Comparison of ENCODE assay signal across 14 cellular contexts in the genomic region with DNA sequence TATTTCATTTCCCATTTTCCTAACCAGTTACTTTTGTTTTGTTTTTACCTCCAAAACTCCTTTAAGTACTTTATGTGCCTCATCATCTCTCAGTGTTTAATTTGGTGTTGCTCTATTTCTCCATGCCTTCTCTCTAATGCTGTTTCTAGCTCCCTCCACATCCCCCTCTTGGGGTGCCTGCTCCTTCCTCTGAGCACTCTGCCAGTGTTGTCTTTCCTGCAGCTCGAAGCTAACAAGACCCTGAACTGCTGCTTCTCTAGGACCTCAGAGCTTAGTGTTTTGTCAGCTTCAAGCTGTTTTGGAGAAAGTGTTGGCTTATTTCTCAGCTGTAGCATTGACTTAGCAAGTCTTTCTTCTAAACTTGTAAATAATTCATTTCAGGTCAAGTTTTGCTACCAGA.
DNase-seq lines count a peak whose midpoint lies in the region; FAIRE-seq and TF ChIP-seq lines count a peak whose summit lies in the region.
"Had no signal": no experiment of that assay in that cellular context is flagged by ENCODE, and none has a peak within 500 bp of the region (broad histone marks: within the 10 kb centered on the region; RNA-seq: fewer than 3 reads in every experiment).

No MANE protein-coding gene starts in this region.

- H3K27me3 ChIP-seq in endothelial cell of umbilical vein (ENCODE audit: control insufficient read depth in 2 of 2, insufficient read depth in 2 of 2, low read length in 2 of 2), result no peaks in the 10 kb centered on the region
- H3K27me3 ChIP-seq: Peyer's patch had no signal

- H3K9me3 ChIP-seq in endothelial cell of umbilical vein (replicated peaks; ENCODE audit: control insufficient read depth, insufficient read depth, low read length), result no peaks in the 10 kb centered on the region
- H3K9me3 ChIP-seq: Peyer's patch had no signal

- intact Hi-C loops in endothelial cell of umbilical vein (cut with micrococcal nuclease), result no loop called here

- H4K20me1 ChIP-seq in endothelial cell of umbilical vein (replicated peaks; ENCODE audit: control insufficient read depth, extremely low read depth, insufficient read depth, low read length), result no peaks in the 10 kb centered on the region

- H3K79me2 ChIP-seq in endothelial cell of umbilical vein (ENCODE audit: control insufficient read depth, insufficient read depth, low read length), result no peaks in the 10 kb centered on the region

- H3K4me3 ChIP-seq in Jurkat, Clone E6-1 (ENCODE audit: low read length), result no peak overlapping the region
- no peak overlapping the region for H3K4me3 ChIP-seq in endothelial cell of umbilical vein (replicated peaks in 1 of 3; ENCODE audit: insufficient read depth in 1 of 3, low read depth in 1 of 3, low read length in 3 of 3)
- H3K4me3 ChIP-seq: Peyer's patch had no signal

- no peak overlapping the region for H3K4me3 Mint-ChIP-seq in nephron
- H3K4me3 Mint-ChIP-seq: B cell; CD4-positive, alpha-beta T cell had no signal

- no peak for TF ChIP-seq POLR2A in endothelial cell of umbilical vein (IDR thresholded peaks at IDR 0.05; ENCODE audit: low read depth, low read length)

- CTCF ChIA-PET in endothelial cell of umbilical vein (lab: Charles Lee), result interaction anchor here (1.6 kb wide), 1 partner anchor 387 kb away, joined by 4 read pairs; no protein-coding TSS in a partner anchor

- no peaks in the 10 kb centered on the region for H3K36me3 ChIP-seq in endothelial cell of umbilical vein (ENCODE audit: control insufficient read depth in 2 of 2, extremely low read depth in 1 of 2, insufficient read depth in 2 of 2, low read length in 2 of 2)
- H3K36me3 ChIP-seq: Peyer's patch had no signal

- H3K9ac ChIP-seq in endothelial cell of umbilical vein (replicated peaks; ENCODE audit: extremely low read depth, insufficient read depth, low read length), result no peak overlapping the region

- POLR2A ChIA-PET in endothelial cell of umbilical vein (lab: Charles Lee), result no interaction called here

- dilution Hi-C loops in endothelial cell of umbilical vein (cut with MboI; ENCODE audit: extremely low pct_ligation_motif_present, low sequenced_read_pairs), result no loop called here

- H3K4me1 Mint-ChIP-seq in nephron, result peaks cover 20% of the 10 kb centered on the region
- H3K4me1 Mint-ChIP-seq: B cell had no signal

- no peak overlapping the region for H3K4me2 ChIP-seq in endothelial cell of umbilical vein (ENCODE audit: insufficient read depth, low read length)

- H3K27ac ChIP-seq in endothelial cell of umbilical vein (ENCODE audit: insufficient read depth, low read depth, low read length), result no peak overlapping the region
- H3K27ac ChIP-seq: Peyer's patch had no signal

- no peak overlapping the region for H2AFZ ChIP-seq in endothelial cell of umbilical vein (ENCODE audit: low read depth, low read length)

- peak; percentile 35 for DNase-seq in Jurkat, Clone E6-1 (ENCODE audit: low read depth, low spot score)
- DNase-seq in OCI-M1 (lab: John Stamatoyannopoulos, UW) (peak; percentile 26), endothelial cell of umbilical vein (ENCODE audit: low read depth, low spot score) (peak; percentile 13), SK-N-DZ (ENCODE audit: low spot score) (no peak), inferior parietal cortex (ENCODE audit: extremely low spot score) (no peak), NOMO-1 (lab: John Stamatoyannopoulos, UW; ENCODE audit: unreplicated experiment in 2 of 2) (no peak)
- DNase-seq in central memory CD4-positive, alpha-beta T cell, result no peak
- DNase-seq: CD4-positive, alpha-beta T cell; HCEC 1CT; NCI-H1930; Peyer's patch; Right ventricle myocardium superior had no signal

- H3K36me3 Mint-ChIP-seq in nephron (ENCODE audit: low read depth), result no peaks in the 10 kb centered on the region

- H3K9me1 ChIP-seq in endothelial cell of umbilical vein (replicated peaks; ENCODE audit: control insufficient read depth, extremely low read depth, insufficient read depth, low read length), result no peaks in the 10 kb centered on the region

- peak overlapping the region in 2 of 3 experiments; percentile 11 to 25 for H3K27ac Mint-ChIP-seq in nephron
- H3K27ac Mint-ChIP-seq: B cell; CD4-positive, alpha-beta T cell had no signal

- BruUV-seq in endothelial cell of umbilical vein (replicated peaks; lab: Mats Ljungman, UMichigan), result no TSS peak

- no peaks in the 10 kb centered on the region for H3K27me3 Mint-ChIP-seq in nephron (ENCODE audit: low read depth)
- H3K27me3 Mint-ChIP-seq: B cell; CD4-positive, alpha-beta T cell had no signal

- FAIRE-seq in endothelial cell of umbilical vein (lab: Jason Lieb, UNC), result no peak

- no peaks in the 10 kb centered on the region for H3K9me3 Mint-ChIP-seq in nephron
- H3K9me3 Mint-ChIP-seq: CD4-positive, alpha-beta T cell had no signal

- no peak for TF ChIP-seq CTCF in endothelial cell of umbilical vein (IDR thresholded peaks at IDR 0.05; ENCODE audit: extremely low read depth in 1 of 2, insufficient read depth in 1 of 2, low read depth in 1 of 2, low read length in 2 of 2)
- TF ChIP-seq CTCF in nephron (IDR thresholded peaks at IDR 0.05; ENCODE audit: unreplicated experiment in 3 of 3), result no peak

- H3K4me1 ChIP-seq in endothelial cell of umbilical vein (ENCODE audit: control insufficient read depth, extremely low read depth, insufficient read depth, low read length), result peaks cover 22% of the 10 kb centered on the region
- H3K4me1 ChIP-seq: Peyer's patch had no signal

TF ChIP-seq in endothelial cell of umbilical vein, 7 proteins besides CTCF, POLR2A, EP300 and RAD21:
- TF ChIP-seq EZH2 (IDR thresholded peaks at IDR 0.05; ENCODE audit: borderline replicate concordance, low read depth, low read length, severe bottlenecking) (no peak), POLR2AphosphoS5 (IDR thresholded peaks at IDR 0.05; ENCODE audit: insufficient read depth, low read depth, low read length) (no peak), JUN (IDR thresholded peaks at IDR 0.05; ENCODE audit: borderline replicate concordance, insufficient read depth, insufficient read length, low read depth) (no peak), MYC (IDR thresholded peaks at IDR 0.05; ENCODE audit: low read depth, low read length) (no peak)
TF ChIP-seq in endothelial cell of umbilical vein: peak in this region for 0.

Comparison
In these comparisons a context has a peak if more than half of its experiments do, and no peak if none do; other contexts are left out.
1. DNase-seq: peak in Jurkat, Clone E6-1 (single experiment), OCI-M1 (single experiment) and endothelial cell of umbilical vein (single experiment); none in SK-N-DZ (single experiment), inferior parietal cortex (single experiment), central memory CD4-positive, alpha-beta T cell (single experiment) and NOMO-1 (0 of 2).